ENCODE assay signal across 7 cellular contexts in genomic region chr11:83945953-83946352, GRCh38.
"Had no signal": no experiment of that assay in that cellular context is flagged by ENCODE, and none has a peak within 500 bp of the region (broad histone marks: within the 10 kb centered on the region; RNA-seq: fewer than 3 reads in every experiment).

No MANE protein-coding gene starts in this region.

- H3K4me3 ChIP-seq: K562 had no signal

- H3K27ac ChIP-seq: HL-60 had no signal

- H3K36me3 Mint-ChIP-seq: IgD-negative memory B cell had no signal

- H3K4me1 Mint-ChIP-seq: IgD-negative memory B cell had no signal

- H3K27me3 Mint-ChIP-seq: IgD-negative memory B cell had no signal

- H3K27ac Mint-ChIP-seq: IgD-negative memory B cell had no signal

- DNase-seq: IMR-90, KBM-7, KG1 had no signal

- ATAC-seq: HepG2, K562 had no signal

- H3K4me3 Mint-ChIP-seq: IgD-negative memory B cell had no signal
